Comparison of ENCODE assay signal across 12 cellular contexts in the genomic region with DNA sequence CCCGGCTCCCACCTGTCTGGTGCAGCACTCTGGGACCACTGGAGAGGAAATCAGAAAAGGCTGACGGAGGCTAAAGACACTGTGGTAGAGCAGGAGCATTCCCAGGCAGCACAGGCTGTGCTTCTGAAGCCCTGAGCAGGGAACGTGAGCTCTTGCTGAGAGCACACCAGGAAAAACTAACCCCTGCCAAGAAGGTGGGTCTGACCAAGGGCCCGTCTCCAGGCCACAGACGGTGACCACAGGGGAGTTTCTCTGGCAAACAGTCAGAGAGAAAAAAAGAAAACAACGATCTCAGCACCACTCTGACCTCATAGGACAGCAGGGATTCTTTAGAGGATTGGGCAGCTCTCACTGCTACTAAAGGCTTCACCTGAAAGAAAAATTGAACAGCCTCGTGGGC.
DNase-seq lines count a peak whose midpoint lies in the region; TF ChIP-seq lines count a peak whose summit lies in the region.
"Had no signal": no experiment of that assay in that cellular context is flagged by ENCODE, and none has a peak within 500 bp of the region (broad histone marks: within the 10 kb centered on the region; RNA-seq: fewer than 3 reads in every experiment).

No MANE protein-coding gene starts in this region.

- H3F3A ChIP-seq in smooth muscle cell (ENCODE audit: low read depth), result no peaks in the 10 kb centered on the region

- in situ Hi-C loops in Caki2 (cut with HindIII; ENCODE audit: low pct_unique_long_range_greater_than_20kb, low sequenced_read_pairs), result no loop called here

- peaks cover 7% of the 10 kb centered on the region for H3K27me3 Mint-ChIP-seq in nephron progenitor cell (ENCODE audit: low read depth, poor library complexity)
- H3K27me3 Mint-ChIP-seq: stimulated activated naive B cell treated with anti-CD40 and anti-IgM and Interleukin-4, amounts not matched to agents 10 μg/mL and 1 μg/mL and 100 μg/mL, for 72 hours had no signal

- no peak overlapping the region for H3K27ac ChIP-seq in smooth muscle cell (ENCODE audit: low read depth)
- H3K27ac ChIP-seq: RWPE1 had no signal

- peak overlapping the region; percentile 82 for H3K27ac Mint-ChIP-seq in nephron progenitor cell

- no peaks in the 10 kb centered on the region for H3K36me3 ChIP-seq in smooth muscle cell (ENCODE audit: low read depth)

- H3K27me3 ChIP-seq in smooth muscle cell (ENCODE audit: low read depth), result peaks cover 88% of the 10 kb centered on the region

- H3K9me3 Mint-ChIP-seq in nephron progenitor cell, result peaks cover 9% of the 10 kb centered on the region
- H3K9me3 Mint-ChIP-seq: stimulated activated naive B cell treated with anti-CD40 and anti-IgM and Interleukin-4, amounts not matched to agents 10 μg/mL and 1 μg/mL and 100 μg/mL, for 72 hours had no signal

- TF ChIP-seq CTCF in fibroblast of mammary gland (conservative IDR thresholded peaks at IDR 0.05; ENCODE audit: control insufficient read depth, insufficient read depth, low read depth, low read length) (no peak), nephron progenitor cell (IDR thresholded peaks at IDR 0.05) (no peak), smooth muscle cell (IDR thresholded peaks at IDR 0.05; ENCODE audit: borderline replicate concordance, insufficient read depth, poor library complexity, severe bottlenecking) (no peak)

- 87% methylated on average over 7 of the region's 7 CpGs for WGBS in smooth muscle cell (ENCODE audit: low lambda C conversion rate)

- H3K4me1 ChIP-seq in smooth muscle cell (ENCODE audit: low read depth), result no peaks in the 10 kb centered on the region

- H3K4me3 ChIP-seq in fibroblast of mammary gland (ENCODE audit: control insufficient read depth, low read depth, low read length), result no peak overlapping the region
- H3K4me3 ChIP-seq in smooth muscle cell, result no peak overlapping the region

- H3K9me3 ChIP-seq in smooth muscle cell (replicated peaks; ENCODE audit: low read depth), result no peaks in the 10 kb centered on the region

- H3K4me3 Mint-ChIP-seq in nephron progenitor cell, result no peak overlapping the region
- H3K4me3 Mint-ChIP-seq: stimulated activated naive B cell treated with anti-CD40 and anti-IgM and Interleukin-4, amounts not matched to agents 10 μg/mL and 1 μg/mL and 100 μg/mL, for 72 hours had no signal

- no peaks in the 10 kb centered on the region for H3K79me2 ChIP-seq in smooth muscle cell (ENCODE audit: low read depth)

- H3K4me1 Mint-ChIP-seq in nephron progenitor cell, result peaks cover 39% of the 10 kb centered on the region

- H4K20me1 ChIP-seq in smooth muscle cell (ENCODE audit: low read depth), result no peaks in the 10 kb centered on the region

- H3K36me3 Mint-ChIP-seq in nephron progenitor cell (ENCODE audit: low read depth), result peaks cover 81% of the 10 kb centered on the region

- H3K9ac ChIP-seq in smooth muscle cell (ENCODE audit: low read depth), result no peak overlapping the region

- H2AFZ ChIP-seq in smooth muscle cell (ENCODE audit: low read depth), result no peak overlapping the region

- DNase-seq in Caki2 (ENCODE audit: low read depth) (peak; percentile 43), NCI-H146 (lab: John Stamatoyannopoulos, UW) (peak; percentile 35), fibroblast of mammary gland (ENCODE audit: low read depth) (peak; percentile 45), nephron progenitor cell (no peak), smooth muscle cell (lab: John Stamatoyannopoulos, UW; ENCODE audit: unreplicated experiment) (no peak), DMS153 (lab: John Stamatoyannopoulos, UW) (no peak), NCI-H510A (lab: John Stamatoyannopoulos, UW) (no peak)
- no peak for DNase-seq in activated effector memory CD4-positive, alpha-beta T cell treated with Interleukin-2 at 50 U/mL for 16 hours
- DNase-seq: activated T-cell treated with anti-CD3 and anti-CD28 coated beads for 4 hours; NCI-H1105; stimulated activated naive B cell treated with anti-CD40 and anti-IgM and Interleukin-4, amounts not matched to agents 10 μg/mL and 1 μg/mL and 100 μg/mL, for 72 hours had no signal

- no peak overlapping the region for H3K4me2 ChIP-seq in smooth muscle cell

Comparison
In these comparisons a context has a peak if more than half of its experiments do, and no peak if none do; other contexts are left out.
1. DNase-seq: peak in Caki2 (single experiment), NCI-H146 (single experiment) and fibroblast of mammary gland (single experiment); none in nephron progenitor cell (single experiment), activated effector memory CD4-positive, alpha-beta T cell treated with Interleukin-2 at 50 U/mL for 16 hours (single experiment), smooth muscle cell (single experiment), DMS153 (single experiment) and NCI-H510A (single experiment).